In the genomic region with DNA sequence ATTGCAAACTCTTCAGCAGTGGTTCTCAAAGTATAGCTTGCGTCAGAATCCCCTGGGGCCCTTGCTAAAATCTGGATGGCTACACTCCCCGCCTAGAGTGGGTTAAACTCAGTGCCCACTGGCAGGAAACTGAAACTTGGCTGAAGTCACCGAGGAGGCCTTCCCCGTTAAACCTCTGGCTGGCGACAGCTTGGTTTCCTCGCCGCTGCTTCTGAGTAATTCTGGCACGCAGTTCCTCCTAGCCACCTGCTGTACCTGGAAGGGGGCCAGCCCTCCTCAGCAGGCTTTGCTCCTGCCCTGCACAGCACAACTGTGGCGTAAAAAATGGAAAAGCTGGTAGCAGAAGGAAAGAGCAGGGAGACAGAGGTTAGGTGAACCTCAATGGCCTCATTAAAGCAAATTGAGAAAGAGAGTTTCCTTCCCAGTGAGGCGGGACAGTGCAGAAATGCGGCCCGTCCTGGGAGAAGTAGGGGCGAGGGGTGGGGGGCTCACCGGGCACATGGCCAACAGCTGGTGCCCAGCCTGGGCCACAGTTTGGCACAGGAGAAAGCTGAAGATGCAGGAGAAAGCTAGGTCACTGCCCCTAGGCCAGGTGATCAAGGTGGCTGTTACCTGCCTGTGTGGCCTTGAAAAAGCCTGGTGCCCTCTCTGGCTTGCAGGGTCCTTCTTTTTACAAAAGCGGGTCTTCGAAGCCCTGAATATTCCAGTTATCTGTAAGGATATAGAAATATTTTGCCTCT, we compare ENCODE assay signal across 8 cellular contexts. TPM values are rescaled to one million over a fixed set of nuclear protein-coding genes. Genes with fewer than 3 reads are reported as not detected.
DNase-seq lines count a peak whose midpoint lies in the region; ATAC-seq and TF ChIP-seq lines count a peak whose summit lies in the region.

No MANE protein-coding gene starts in this region.

- H3K27me3 Mint-ChIP-seq in activated CD8-positive, alpha-beta memory T cell treated with anti-CD3 and anti-CD28 coated beads, Interleukin-2, amount 10 ng/mL, durations not matched to agents 7 days and 5 days: no peaks in the 10 kb centered on the region

- H3K4me1 Mint-ChIP-seq in activated CD8-positive, alpha-beta memory T cell treated with anti-CD3 and anti-CD28 coated beads, Interleukin-2, amount 10 ng/mL, durations not matched to agents 7 days and 5 days: peaks cover 80% of the 10 kb centered on the region

- ATAC-seq in GM18511 (IDR thresholded peaks at IDR 0.05; ENCODE audit: unreplicated experiment) (peak; percentile 63), HG02885 (IDR thresholded peaks at IDR 0.05; ENCODE audit: poor library complexity, unreplicated experiment) (peak; percentile 60)
- ATAC-seq in activated CD8-positive, alpha-beta memory T cell treated with anti-CD3 and anti-CD28 coated beads, Interleukin-2, amount 10 ng/mL, durations not matched to agents 7 days and 5 days: peak; percentile 40

- no peaks in the 10 kb centered on the region for H3K36me3 ChIP-seq in esophagus squamous epithelium

- intact Hi-C loops in esophagus squamous epithelium (cut with DNase I) (no loop called here), posterior cingulate gyrus (cut with DNase I) (no loop called here)

- WGBS in esophagus squamous epithelium, 2 donors: 17 to 44% methylated on average over 9 to 16 of the region's 16 CpGs

- TF ChIP-seq CTCF in esophagus squamous epithelium (IDR thresholded peaks at IDR 0.05): no peak

- peak overlapping the region; percentile 97 for H3K27ac Mint-ChIP-seq in activated CD8-positive, alpha-beta memory T cell treated with anti-CD3 and anti-CD28 coated beads, Interleukin-2, amount 10 ng/mL, durations not matched to agents 7 days and 5 days

- DNase-seq in A172 (ENCODE audit: low spot score) (peak; percentile 88), NCI-H2107 treated with DMSO at 0.1 percent for 48 hours (lab: John Stamatoyannopoulos, UW; ENCODE audit: unreplicated experiment) (peak; percentile 57), esophagus squamous epithelium (lab: John Stamatoyannopoulos, UW) (peak; percentile 13), posterior cingulate gyrus (peak; percentile 52 to 96 (median 78)), iPS-NIHi11 (ENCODE audit: low spot score) (no peak)
- peak; percentile 89 for DNase-seq in activated CD8-positive, alpha-beta memory T cell treated with anti-CD3 and anti-CD28 coated beads, Interleukin-2, amount 10 ng/mL, durations not matched to agents 7 days and 5 days

- H3K27me3 ChIP-seq in esophagus squamous epithelium: peaks cover 0 to 17% (median 0%) of the 10 kb centered on the region in 4 donors

- H3K9me3 ChIP-seq in esophagus squamous epithelium: no peaks in the 10 kb centered on the region

- peaks cover 14 to 58% (median 16%) of the 10 kb centered on the region in 3 donors for H3K4me1 ChIP-seq in esophagus squamous epithelium

- H3K27ac ChIP-seq in esophagus squamous epithelium: peak overlapping the region; percentile 5 to 94 (median 84)

- CTCF ChIA-PET in activated CD8-positive, alpha-beta memory T cell treated with anti-CD3 and anti-CD28 coated beads, Interleukin-2, amount 10 ng/mL, durations not matched to agents 7 days and 5 days (lab: Charles Lee): interaction anchor here (0.6 to 3.2 kb wide), 10 partner anchors 10 to 252 kb away, joined by 3 to 16 read pairs (median 4); a partner anchor contains a TSS

- H3K36me3 Mint-ChIP-seq in activated CD8-positive, alpha-beta memory T cell treated with anti-CD3 and anti-CD28 coated beads, Interleukin-2, amount 10 ng/mL, durations not matched to agents 7 days and 5 days: peaks cover 9% of the 10 kb centered on the region

- H3K4me3 Mint-ChIP-seq in activated CD8-positive, alpha-beta memory T cell treated with anti-CD3 and anti-CD28 coated beads, Interleukin-2, amount 10 ng/mL, durations not matched to agents 7 days and 5 days: peak overlapping the region; percentile 91

- H3K9me3 Mint-ChIP-seq in activated CD8-positive, alpha-beta memory T cell treated with anti-CD3 and anti-CD28 coated beads, Interleukin-2, amount 10 ng/mL, durations not matched to agents 7 days and 5 days (ENCODE audit: low read depth): no peaks in the 10 kb centered on the region

- peak in 1 of 4 donors; percentile 22 for TF ChIP-seq POLR2A in esophagus squamous epithelium (IDR thresholded peaks at IDR 0.05)

- H3K4me3 ChIP-seq in esophagus squamous epithelium: peak overlapping the region in 1 of 4 donors; percentile 20

RNA-seq across cellular contexts. Expression of a gene that starts 46.6 kb away (rescaled TPM):
- total RNA-seq in A172 (2014; rRNA removed; shearing (Covaris generic)): 0.43 and 2.0 TPM in 2 replicates
- 1 to 10 TPM; 1.9 to 8.9 TPM for total RNA-seq in activated CD8-positive, alpha-beta memory T cell treated with anti-CD3 and anti-CD28 coated beads, Interleukin-2, amount 10 ng/mL, durations not matched to agents 7 days and 5 days
- total RNA-seq in esophagus squamous epithelium: 10 to 100 TPM; 10.6 to 40.4 (median 16.9) TPM
